In genomic region chr1:100556181-100556580, GRCh38 we compare ENCODE assay signal across 3 cellular contexts.
TF ChIP-seq lines count a peak whose summit lies in the region.

No MANE protein-coding gene starts in this region.

TF ChIP-seq in SK-N-SH treated with all-trans-retinoic acid at 6 μM for 48 hours, 23 proteins besides CTCF, POLR2A, EP300 and RAD21:
- peak; percentile 46; the same call in 1 of the 2 replicates for TF ChIP-seq ZFP30 (CRISPR knock-in tag; IDR thresholded peaks at IDR 0.05)
- TF ChIP-seq, protein P1, sequence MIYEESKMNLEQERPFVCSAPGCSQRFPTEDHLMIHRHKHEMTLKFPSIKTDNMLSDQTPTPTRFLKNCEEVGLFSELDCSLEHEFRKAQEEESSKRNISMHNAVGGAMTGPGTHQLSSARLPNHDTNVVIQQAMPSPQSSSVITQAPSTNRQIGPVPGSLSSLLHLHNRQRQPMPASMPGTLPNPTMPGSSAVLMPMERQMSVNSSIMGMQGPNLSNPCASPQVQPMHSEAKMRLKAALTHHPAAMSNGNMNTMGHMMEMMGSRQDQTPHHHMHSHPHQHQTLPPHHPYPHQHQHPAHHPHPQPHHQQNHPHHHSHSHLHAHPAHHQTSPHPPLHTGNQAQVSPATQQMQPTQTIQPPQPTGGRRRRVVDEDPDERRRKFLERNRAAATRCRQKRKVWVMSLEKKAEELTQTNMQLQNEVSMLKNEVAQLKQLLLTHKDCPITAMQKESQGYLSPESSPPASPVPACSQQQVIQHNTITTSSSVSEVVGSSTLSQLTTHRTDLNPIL (CRISPR knock-in tag; IDR thresholded peaks at IDR 0.05; ENCODE audit: low read depth), result no peak
- TF ChIP-seq ZC3H10 (CRISPR knock-in tag; IDR thresholded peaks at IDR 0.05), result no peak
- TF ChIP-seq ZNF8 (CRISPR knock-in tag; IDR thresholded peaks at IDR 0.05), result no peak
- TF ChIP-seq ESRRG (CRISPR knock-in tag; IDR thresholded peaks at IDR 0.05), result no peak
TF ChIP-seq in SK-N-SH treated with all-trans-retinoic acid at 6 μM for 48 hours: peak in this region for 1.

TF ChIP-seq in SK-N-SH, 30 proteins besides CTCF, POLR2A, EP300 and RAD21:
- TF ChIP-seq USF2 (IDR thresholded peaks at IDR 0.05; ENCODE audit: borderline replicate concordance, low read depth, low read length), result no peak
- no peak for TF ChIP-seq GATA2 (CRISPR knock-in tag; IDR thresholded peaks at IDR 0.05)
- no peak for TF ChIP-seq POLR2AphosphoS5 (IDR thresholded peaks at IDR 0.05; ENCODE audit: low read depth, low read length)
- TF ChIP-seq GABPA (IDR thresholded peaks at IDR 0.05; ENCODE audit: low read depth), result no peak
- no peak for TF ChIP-seq TCF12 (IDR thresholded peaks at IDR 0.05)

TF ChIP-seq in HepG2, 621 proteins besides CTCF, POLR2A, EP300 and RAD21:
- TF ChIP-seq PCBP1 (IDR thresholded peaks at IDR 0.05; ENCODE audit: borderline replicate concordance, low read depth, low read length) (no peak), ZFY (CRISPR knock-in tag; IDR thresholded peaks at IDR 0.05) (no peak), NBN (conservative IDR thresholded peaks at IDR 0.05) (no peak), ZNF768 (CRISPR knock-in tag; IDR thresholded peaks at IDR 0.05) (no peak), ZNF569 (CRISPR knock-in tag; IDR thresholded peaks at IDR 0.05; ENCODE audit: borderline replicate concordance) (no peak), ZNF160 (CRISPR knock-in tag; IDR thresholded peaks at IDR 0.05) (peak; percentile 100), TAF15 (IDR thresholded peaks at IDR 0.05; ENCODE audit: low read depth, low read length, poor library complexity, severe bottlenecking) (no peak), RELA (CRISPR knock-in tag; IDR thresholded peaks at IDR 0.05) (no peak)
- TF ChIP-seq, protein P2, sequence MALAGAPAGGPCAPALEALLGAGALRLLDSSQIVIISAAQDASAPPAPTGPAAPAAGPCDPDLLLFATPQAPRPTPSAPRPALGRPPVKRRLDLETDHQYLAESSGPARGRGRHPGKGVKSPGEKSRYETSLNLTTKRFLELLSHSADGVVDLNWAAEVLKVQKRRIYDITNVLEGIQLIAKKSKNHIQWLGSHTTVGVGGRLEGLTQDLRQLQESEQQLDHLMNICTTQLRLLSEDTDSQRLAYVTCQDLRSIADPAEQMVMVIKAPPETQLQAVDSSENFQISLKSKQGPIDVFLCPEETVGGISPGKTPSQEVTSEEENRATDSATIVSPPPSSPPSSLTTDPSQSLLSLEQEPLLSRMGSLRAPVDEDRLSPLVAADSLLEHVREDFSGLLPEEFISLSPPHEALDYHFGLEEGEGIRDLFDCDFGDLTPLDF (CRISPR knock-in tag; IDR thresholded peaks at IDR 0.05), result no peak
